ENCODE assay signal across 10 cellular contexts in the genomic region with DNA sequence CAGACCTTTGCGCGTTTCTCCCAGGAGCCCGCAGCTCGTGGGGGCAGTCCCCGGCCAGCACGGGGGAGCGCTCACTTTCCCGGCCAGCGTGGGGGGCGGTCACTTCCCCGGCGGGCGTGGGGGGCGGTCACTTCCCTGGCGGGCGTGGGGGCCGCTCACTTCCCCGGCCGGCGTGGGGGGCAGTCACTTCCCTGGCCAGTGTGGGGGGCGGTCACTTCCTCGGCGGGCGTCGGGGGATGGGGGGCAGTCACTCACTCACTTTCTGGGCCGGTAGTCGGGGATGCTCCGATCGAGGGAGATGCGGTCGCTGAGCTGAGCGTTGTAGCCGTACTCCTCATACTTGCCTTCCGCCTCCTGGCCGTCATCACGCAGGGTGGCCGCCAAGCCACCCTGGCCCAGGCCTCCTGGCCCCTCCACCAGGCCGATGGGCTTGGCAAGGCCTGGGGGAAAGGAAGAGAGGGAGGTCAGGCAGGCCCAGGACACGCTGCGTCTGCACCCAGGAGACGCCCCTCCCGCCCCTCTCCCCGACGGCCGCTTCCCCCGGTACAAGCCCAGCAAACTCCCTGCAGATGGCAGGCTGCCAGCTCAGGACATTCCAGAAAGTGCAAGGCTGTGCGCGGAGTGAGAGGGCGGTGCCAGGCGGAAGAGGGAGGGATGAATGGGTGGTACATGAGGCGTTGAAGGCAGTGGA. TPM values are rescaled to one million over a fixed set of nuclear protein-coding genes. Genes with fewer than 3 reads are reported as not detected.
A peak's percentile ranks its signal among the peaks of the same experiment; 100 is the strongest.
DNase-seq lines count a peak whose midpoint lies in the region; ATAC-seq, FAIRE-seq and TF ChIP-seq lines count a peak whose summit lies in the region.
"Had no signal": no experiment of that assay in that cellular context is flagged by ENCODE, and none has a peak within 500 bp of the region (broad histone marks: within the 10 kb centered on the region; RNA-seq: fewer than 3 reads in every experiment).

No MANE protein-coding gene starts in this region.

- peaks cover 7 to 79% of the 10 kb centered on the region in 2 experiments for H3K27me3 ChIP-seq in HepG2 (ENCODE audit: control insufficient read depth in 1 of 2, insufficient read depth in 2 of 2, low read length in 2 of 2)
- H3K27me3 ChIP-seq in aorta (ENCODE audit: control insufficient read depth in 1 of 2, insufficient read depth in 2 of 2, low read length in 1 of 2): no peaks in the 10 kb centered on the region

- peaks cover 19% of the 10 kb centered on the region for H3K4me1 ChIP-seq in HepG2 (ENCODE audit: insufficient read depth, low read length)
- H3K4me1 ChIP-seq in aorta (ENCODE audit: control insufficient read depth in 1 of 2, insufficient read depth in 2 of 2, low read length in 2 of 2): no peaks in the 10 kb centered on the region

- no peaks in the 10 kb centered on the region for H3K36me3 ChIP-seq in HepG2 (replicated peaks in 1 of 2; ENCODE audit: control insufficient read depth in 1 of 2, insufficient read depth in 2 of 2, low read length in 2 of 2)
- no peaks in the 10 kb centered on the region for H3K36me3 ChIP-seq in aorta (ENCODE audit: control insufficient read depth in 1 of 2, insufficient read depth in 2 of 2, low read length in 1 of 2)

- ATAC-seq in Right ventricle myocardium inferior (peak; percentile 62), HepG2 (peak; percentile 24; the same call in 2 of the 3 replicates), aorta (ENCODE audit: low FRiP score) (peak; percentile 67), HG03139 (IDR thresholded peaks at IDR 0.05; ENCODE audit: unreplicated experiment) (no peak)

- no peaks in the 10 kb centered on the region for H3K79me2 ChIP-seq in HepG2 (ENCODE audit: insufficient read depth, low read length)

- H3K9me3 ChIP-seq in HepG2 (ENCODE audit: low read length): no peaks in the 10 kb centered on the region
- H3K9me3 ChIP-seq in aorta (ENCODE audit: control insufficient read depth, low read length): no peaks in the 10 kb centered on the region

- intact Hi-C loops in Right ventricle myocardium inferior (cut with DNase I): no loop called here
- intact Hi-C loops in cardiac septum (cut with DNase I): no loop called here
- intact Hi-C loops in HepG2 (cut with micrococcal nuclease; ENCODE audit: unreplicated experiment): no loop called here
- intact Hi-C loops in aorta (cut with DNase I): no loop called here

- in situ Hi-C loops in HepG2 (cut with HindIII; ENCODE audit: extremely low pct_ligation_motif_present, low pct_unique_long_range_greater_than_20kb): no loop called here

- BruUV-seq in HepG2 (replicated peaks; lab: Mats Ljungman, UMichigan): no TSS peak

- TF ChIP-seq CTCF in cardiac fibroblast (IDR thresholded peaks at IDR 0.05; ENCODE audit: low read depth, low read length) (no peak), HepG2 (CRISPR knock-in tag; IDR thresholded peaks at IDR 0.05) (no peak)

- H3K27ac ChIP-seq in HepG2 (ENCODE audit: extremely low read length, insufficient read depth, low read length) (no peak overlapping the region), aorta (ENCODE audit: low read depth in 1 of 2, low read length in 2 of 2) (no peak overlapping the region)

- peaks cover 3% of the 10 kb centered on the region; the same call in 1 of the 2 replicates for H4K20me1 ChIP-seq in HepG2 (ENCODE audit: insufficient read depth, low read length)

- no peak overlapping the region for H3K4me2 ChIP-seq in HepG2 (ENCODE audit: low read depth, low read length)

- H2AFZ ChIP-seq in HepG2 (ENCODE audit: low read length): no peak overlapping the region

- TF ChIP-seq POLR2A in HepG2 (IDR thresholded peaks at IDR 0.05; ENCODE audit: insufficient read depth in 1 of 2, low read depth in 2 of 2, low read length in 2 of 2): no peak

- POLR2A ChIA-PET in HepG2 (lab: Yijun Ruan, JAX): no interaction called here

- H3K4me3 ChIP-seq in cardiac fibroblast (replicated peaks in 1 of 2; ENCODE audit: low read depth in 2 of 2, low read length in 2 of 2) (peak overlapping the region in 1 of 2 donors; percentile 8), HepG2 (replicated peaks in 1 of 3; ENCODE audit: insufficient read depth in 1 of 3, low read depth in 2 of 3, low read length in 3 of 3) (no peak overlapping the region), aorta (ENCODE audit: low read length in 2 of 2) (peak overlapping the region; percentile 8 to 17)

- CTCF ChIA-PET in HepG2 (lab: Yijun Ruan, JAX; ENCODE audit: low intra/inter-chr PET ratio, low total read pairs): no interaction called here

- DNase-seq in Right ventricle myocardium inferior (ENCODE audit: missing footprints) (peak; percentile 69), cardiac septum (ENCODE audit: low spot score) (no peak), cardiac fibroblast (ENCODE audit: low read depth in 2 of 2) (peak; percentile 67 to 91), HepG2 (ENCODE audit: low spot score) (peak; percentile 35), aorta (peak; percentile 88 to 91), NCI-H146 (lab: John Stamatoyannopoulos, UW) (no peak)
- no peak for DNase-seq in activated CD4-positive, CD25-positive, alpha-beta regulatory T cell treated with anti-CD3 and anti-CD28 coated beads, Interleukin-2, amount 50 U/mL, for 72 hours
- DNase-seq: CD4-positive, alpha-beta T cell; NCI-H2171 had no signal

- TF ChIP-seq RAD21 in HepG2 (CRISPR knock-in tag; IDR thresholded peaks at IDR 0.05): no peak

- TF ChIP-seq EP300 in HepG2 (IDR thresholded peaks at IDR 0.05; ENCODE audit: low read depth in 2 of 2, low read length in 2 of 2) (no peak), HepG2 (CRISPR knock-in tag; IDR thresholded peaks at IDR 0.05; ENCODE audit: borderline replicate concordance) (no peak)

- no peak overlapping the region for H3K9ac ChIP-seq in HepG2 (ENCODE audit: insufficient read depth, low read depth, low read length)

- no peak for FAIRE-seq in HepG2 (lab: Jason Lieb, UNC)

- 15% methylated on average over 11 of the region's 51 CpGs for WGBS in HepG2 (ENCODE audit: low lambda C conversion rate)
- 2 to 9% methylated on average over 37 to 51 of the region's 51 CpGs for WGBS in aorta, 2 donors

TF ChIP-seq in HepG2, 621 proteins besides CTCF, POLR2A, EP300 and RAD21:
- TF ChIP-seq TEAD3 (CRISPR knock-in tag; optimal IDR thresholded peaks at IDR 0.05; ENCODE audit: borderline replicate concordance): peak; percentile 13
- TF ChIP-seq, protein P1, sequence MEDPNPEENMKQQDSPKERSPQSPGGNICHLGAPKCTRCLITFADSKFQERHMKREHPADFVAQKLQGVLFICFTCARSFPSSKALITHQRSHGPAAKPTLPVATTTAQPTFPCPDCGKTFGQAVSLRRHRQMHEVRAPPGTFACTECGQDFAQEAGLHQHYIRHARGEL (CRISPR knock-in tag; IDR thresholded peaks at IDR 0.05): no peak

RNA-seq across cellular contexts. Expression of a gene that starts 43.3 kb away (rescaled TPM):
- total RNA-seq in Right ventricle myocardium inferior (not detected), cardiac septum (not detected), HepG2 (2016; rRNA removed; fragmentation: Illumina TruSeq; extraction: Trizol) (0.04 TPM in 1 of 2 replicates, not detected in the other), aorta (under 1 TPM; 0.62 to 0.84 TPM)
- not detected in 2 replicates for total RNA-seq in HepG2 (2016; cell fraction: cytosol; rRNA removed; fragmentation: Illumina TruSeq; extraction: Trizol; ENCODE audit: low read depth)
- not detected in 2 replicates for total RNA-seq in HepG2 (2016; cell fraction: insoluble cytoplasmic fraction; rRNA removed; fragmentation: Illumina TruSeq; extraction: Trizol)
- 0.09 TPM in 1 of 2 replicates, not detected in the other for total RNA-seq in HepG2 (2016; cell fraction: membrane; rRNA removed; fragmentation: Illumina TruSeq; extraction: Trizol)
- total RNA-seq in HepG2 (2016; cell fraction: nucleus; rRNA removed; fragmentation: Illumina TruSeq; extraction: Trizol): not detected in 2 replicates
- polyA plus RNA-seq in HepG2 (2011; rRNA removed) (not detected in 2 replicates), aorta (not detected)
- polyA plus RNA-seq in HepG2 (2011; cell fraction: cytosol; rRNA removed): not detected in 2 replicates
- not detected in 2 replicates for polyA plus RNA-seq in HepG2 (2011; cell fraction: nucleus; rRNA removed)
- not detected in 2 replicates for polyA plus RNA-seq in HepG2 (2012)
- not detected in 2 replicates for polyA plus RNA-seq in HepG2 (2016; cell fraction: cytosol; fragmentation: Illumina TruSeq; extraction: Trizol; ENCODE audit: low read depth)
- not detected in 2 replicates for polyA plus RNA-seq in HepG2 (2016; cell fraction: insoluble cytoplasmic fraction; fragmentation: Illumina TruSeq; extraction: Trizol; ENCODE audit: low read depth)
- not detected in 2 replicates for polyA plus RNA-seq in HepG2 (2016; cell fraction: membrane; fragmentation: Illumina TruSeq; extraction: Trizol; ENCODE audit: low read depth)
- not detected in 2 replicates for polyA plus RNA-seq in HepG2 (2016; cell fraction: nucleus; fragmentation: Illumina TruSeq; extraction: Trizol; ENCODE audit: insufficient read depth, low read depth)
- polyA minus RNA-seq in HepG2 (2011; rRNA and poly(A)+ RNA removed; ENCODE audit: low replicate concordance): 10.1 TPM in 1 of 2 replicates, not detected in the other
- polyA minus RNA-seq in HepG2 (2011; cell fraction: cytosol; rRNA and poly(A)+ RNA removed): not detected in 2 replicates
- not detected in 2 replicates for polyA minus RNA-seq in HepG2 (2011; cell fraction: nucleus; rRNA and poly(A)+ RNA removed)
- total RNA-seq: CD4-positive, alpha-beta T cell had no signal

Comparison
In these comparisons a context has a peak if more than half of its experiments do, and no peak if none do; other contexts are left out.
1. DNase-seq: peak in Right ventricle myocardium inferior (single experiment), cardiac fibroblast (2 of 2), HepG2 (single experiment) and aorta (2 of 2); none in cardiac septum (single experiment), NCI-H146 (single experiment) and activated CD4-positive, CD25-positive, alpha-beta regulatory T cell treated with anti-CD3 and anti-CD28 coated beads, Interleukin-2, amount 50 U/mL, for 72 hours (single experiment).
2. H3K4me3 ChIP-seq: peak in aorta (2 of 2); none in HepG2 (0 of 3).